Comparison of ENCODE assay signal across 1 cellular context in the genomic region with DNA sequence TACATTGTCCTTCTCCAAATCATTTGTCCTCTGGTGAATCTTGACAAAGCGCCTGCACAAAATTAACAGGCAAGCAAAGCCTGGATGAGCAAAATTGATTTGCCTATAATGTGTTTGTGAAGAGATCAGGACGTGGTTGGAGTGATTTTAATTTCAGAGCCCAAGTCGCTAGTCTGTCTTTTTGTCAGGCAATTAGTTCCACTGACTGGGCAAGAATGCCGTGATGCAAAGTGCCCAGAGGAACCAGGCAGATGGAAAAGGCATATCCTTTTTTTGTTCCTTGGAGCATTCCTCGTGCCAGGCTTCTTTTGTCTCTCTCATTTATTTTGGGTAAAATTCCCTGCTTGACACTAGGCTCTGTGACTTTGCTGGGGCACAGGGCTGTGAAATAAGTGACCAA.
TF ChIP-seq lines count a peak whose summit lies in the region.

No MANE protein-coding gene starts in this region.

TF ChIP-seq in GM12878, 131 proteins besides CTCF, POLR2A, EP300 and RAD21 (continued from another document):
- no peak for TF ChIP-seq SRF (IDR thresholded peaks at IDR 0.05; ENCODE audit: low read depth in 2 of 2, low read length in 2 of 2)
